1 cellular context compared by ENCODE assay signal in the genomic region with DNA sequence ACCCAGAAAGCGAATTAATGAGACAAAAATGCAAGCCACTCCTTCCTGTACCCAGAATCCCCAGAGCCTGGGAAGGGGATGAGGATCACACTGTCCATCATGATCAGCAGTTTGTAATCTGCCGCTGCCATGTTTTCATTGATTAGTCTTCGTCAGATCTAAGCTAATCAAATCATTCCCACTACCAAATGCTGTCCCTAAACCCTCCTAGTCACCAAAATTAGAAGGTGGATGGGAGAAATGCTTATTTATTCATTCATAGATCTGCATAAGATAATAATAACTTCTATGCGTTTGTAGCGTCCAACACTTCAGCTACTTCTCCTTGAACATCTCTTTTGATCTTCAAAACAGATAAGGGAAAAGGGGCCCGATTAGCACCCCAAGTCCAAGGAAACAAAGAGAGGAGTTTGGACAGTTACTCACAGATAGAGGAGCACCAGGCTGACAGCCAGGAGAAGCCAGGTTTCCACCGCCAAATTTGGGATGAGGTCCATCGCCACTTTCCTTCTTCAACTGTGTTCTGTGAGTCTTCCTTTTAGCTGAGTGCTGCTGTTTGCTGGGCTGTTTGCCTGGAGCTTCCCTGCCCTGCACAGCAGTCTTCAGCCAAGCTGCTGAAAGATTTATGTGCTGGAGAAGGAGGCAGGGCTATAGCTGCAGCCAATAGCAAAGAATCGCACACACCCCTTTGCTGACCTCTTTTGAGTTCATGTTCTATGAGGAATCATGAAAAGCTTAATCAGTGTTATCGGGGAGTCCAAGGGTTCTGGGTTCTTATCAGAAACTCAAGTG.
TF ChIP-seq lines count a peak whose summit lies in the region.

A gene (minus strand): TSS at position 597 of the 792 bp plus-strand sequence. CDS start 100 bp downstream, at position 497.

TF ChIP-seq in K562, 482 proteins besides CTCF, POLR2A, EP300 and RAD21 (continued from another document and continues in another):
- TF ChIP-seq, protein P1, sequence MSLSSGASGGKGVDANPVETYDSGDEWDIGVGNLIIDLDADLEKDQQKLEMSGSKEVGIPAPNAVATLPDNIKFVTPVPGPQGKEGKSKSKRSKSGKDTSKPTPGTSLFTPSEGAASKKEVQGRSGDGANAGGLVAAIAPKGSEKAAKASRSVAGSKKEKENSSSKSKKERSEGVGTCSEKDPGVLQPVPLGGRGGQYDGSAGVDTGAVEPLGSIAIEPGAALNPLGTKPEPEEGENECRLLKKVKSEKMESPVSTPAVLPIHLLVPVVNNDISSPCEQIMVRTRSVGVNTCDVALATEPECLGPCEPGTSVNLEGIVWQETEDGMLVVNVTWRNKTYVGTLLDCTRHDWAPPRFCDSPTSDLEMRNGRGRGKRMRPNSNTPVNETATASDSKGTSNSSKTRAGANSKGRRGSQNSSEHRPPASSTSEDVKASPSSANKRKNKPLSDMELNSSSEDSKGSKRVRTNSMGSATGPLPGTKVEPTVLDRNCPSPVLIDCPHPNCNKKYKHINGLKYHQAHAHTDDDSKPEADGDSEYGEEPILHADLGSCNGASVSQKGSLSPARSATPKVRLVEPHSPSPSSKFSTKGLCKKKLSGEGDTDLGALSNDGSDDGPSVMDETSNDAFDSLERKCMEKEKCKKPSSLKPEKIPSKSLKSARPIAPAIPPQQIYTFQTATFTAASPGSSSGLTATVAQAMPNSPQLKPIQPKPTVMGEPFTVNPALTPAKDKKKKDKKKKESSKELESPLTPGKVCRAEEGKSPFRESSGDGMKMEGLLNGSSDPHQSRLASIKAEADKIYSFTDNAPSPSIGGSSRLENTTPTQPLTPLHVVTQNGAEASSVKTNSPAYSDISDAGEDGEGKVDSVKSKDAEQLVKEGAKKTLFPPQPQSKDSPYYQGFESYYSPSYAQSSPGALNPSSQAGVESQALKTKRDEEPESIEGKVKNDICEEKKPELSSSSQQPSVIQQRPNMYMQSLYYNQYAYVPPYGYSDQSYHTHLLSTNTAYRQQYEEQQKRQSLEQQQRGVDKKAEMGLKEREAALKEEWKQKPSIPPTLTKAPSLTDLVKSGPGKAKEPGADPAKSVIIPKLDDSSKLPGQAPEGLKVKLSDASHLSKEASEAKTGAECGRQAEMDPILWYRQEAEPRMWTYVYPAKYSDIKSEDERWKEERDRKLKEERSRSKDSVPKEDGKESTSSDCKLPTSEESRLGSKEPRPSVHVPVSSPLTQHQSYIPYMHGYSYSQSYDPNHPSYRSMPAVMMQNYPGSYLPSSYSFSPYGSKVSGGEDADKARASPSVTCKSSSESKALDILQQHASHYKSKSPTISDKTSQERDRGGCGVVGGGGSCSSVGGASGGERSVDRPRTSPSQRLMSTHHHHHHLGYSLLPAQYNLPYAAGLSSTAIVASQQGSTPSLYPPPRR (CRISPR knock-in tag; IDR thresholded peaks at IDR 0.05; ENCODE audit: borderline replicate concordance) = no peak
- TF ChIP-seq RCOR1 (IDR thresholded peaks at IDR 0.05; ENCODE audit: borderline replicate concordance in 1 of 2, low read depth in 2 of 2, low read length in 2 of 2) (peak; percentile 13 to 85; a peak in 3 of 4 replicates), NR1H2 (CRISPR knock-in tag; IDR thresholded peaks at IDR 0.05) (no peak), TGIF2 (CRISPR knock-in tag; IDR thresholded peaks at IDR 0.05) (no peak), FOXK1 (CRISPR knock-in tag; IDR thresholded peaks at IDR 0.05; ENCODE audit: borderline replicate concordance) (no peak), BHLHE40 (IDR thresholded peaks at IDR 0.05; ENCODE audit: low read length) (peak; percentile 23; the same call in 1 of the 2 replicates), FOXP1 (CRISPR knock-in tag; IDR thresholded peaks at IDR 0.05) (no peak), MEF2D (tag; conservative IDR thresholded peaks at IDR 0.05; ENCODE audit: low read depth) (no peak), MCM3 (IDR thresholded peaks at IDR 0.05) (no peak), ZNF695 (CRISPR knock-in tag; IDR thresholded peaks at IDR 0.05) (no peak), ZNF830 (CRISPR knock-in tag; IDR thresholded peaks at IDR 0.05) (no peak), PRPF4 (IDR thresholded peaks at IDR 0.05; ENCODE audit: insufficient read depth, low read depth, low read length, poor library complexity, severe bottlenecking) (no peak), ZNF551 (CRISPR knock-in tag; IDR thresholded peaks at IDR 0.05) (0 out of 2 replicates have a peak, but pooled peaks have one; percentile 38), GTF2A2 (tag; IDR thresholded peaks at IDR 0.05) (peak; percentile 87), SIN3B (IDR thresholded peaks at IDR 0.05; ENCODE audit: low read depth) (no peak), FOXA1 (IDR thresholded peaks at IDR 0.05; ENCODE audit: borderline replicate concordance) (no peak), HMGN3 (IDR thresholded peaks at IDR 0.05; ENCODE audit: borderline replicate concordance, extremely low read depth, insufficient read length, low read depth, low read length) (no peak), CBFA2T2 (conservative IDR thresholded peaks at IDR 0.05) (peak; percentile 55), EHMT2 (IDR thresholded peaks at IDR 0.05) (no peak), PHF8 (IDR thresholded peaks at IDR 0.05; ENCODE audit: borderline replicate concordance, low read length) (peak; percentile 19; the same call in 1 of the 2 replicates), HEY1 (CRISPR knock-in tag; IDR thresholded peaks at IDR 0.05; ENCODE audit: borderline replicate concordance) (no peak), ZNF143 (CRISPR knock-in tag; IDR thresholded peaks at IDR 0.05) (no peak), HOXB6 (CRISPR knock-in tag; IDR thresholded peaks at IDR 0.05; ENCODE audit: borderline replicate concordance) (no peak), ZFX (CRISPR knock-in tag; IDR thresholded peaks at IDR 0.05) (peak; percentile 31; the same call in 1 of the 2 replicates), ZNF121 (CRISPR knock-in tag; conservative IDR thresholded peaks at IDR 0.05) (no peak), KLF13 (tag; IDR thresholded peaks at IDR 0.05; ENCODE audit: borderline replicate concordance, low read depth) (0 out of 2 replicates have a peak, but pooled peaks have one; percentile 19), KAT7 (CRISPR knock-in tag; IDR thresholded peaks at IDR 0.05; ENCODE audit: borderline replicate concordance) (peak; percentile 46; the same call in 1 of the 2 replicates)
- TF ChIP-seq, protein P2, sequence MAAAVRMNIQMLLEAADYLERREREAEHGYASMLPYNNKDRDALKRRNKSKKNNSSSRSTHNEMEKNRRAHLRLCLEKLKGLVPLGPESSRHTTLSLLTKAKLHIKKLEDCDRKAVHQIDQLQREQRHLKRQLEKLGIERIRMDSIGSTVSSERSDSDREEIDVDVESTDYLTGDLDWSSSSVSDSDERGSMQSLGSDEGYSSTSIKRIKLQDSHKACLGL (CRISPR knock-in tag; IDR thresholded peaks at IDR 0.05; ENCODE audit: borderline replicate concordance, poor library complexity, severe bottlenecking) = no peak
- TF ChIP-seq, protein P3, sequence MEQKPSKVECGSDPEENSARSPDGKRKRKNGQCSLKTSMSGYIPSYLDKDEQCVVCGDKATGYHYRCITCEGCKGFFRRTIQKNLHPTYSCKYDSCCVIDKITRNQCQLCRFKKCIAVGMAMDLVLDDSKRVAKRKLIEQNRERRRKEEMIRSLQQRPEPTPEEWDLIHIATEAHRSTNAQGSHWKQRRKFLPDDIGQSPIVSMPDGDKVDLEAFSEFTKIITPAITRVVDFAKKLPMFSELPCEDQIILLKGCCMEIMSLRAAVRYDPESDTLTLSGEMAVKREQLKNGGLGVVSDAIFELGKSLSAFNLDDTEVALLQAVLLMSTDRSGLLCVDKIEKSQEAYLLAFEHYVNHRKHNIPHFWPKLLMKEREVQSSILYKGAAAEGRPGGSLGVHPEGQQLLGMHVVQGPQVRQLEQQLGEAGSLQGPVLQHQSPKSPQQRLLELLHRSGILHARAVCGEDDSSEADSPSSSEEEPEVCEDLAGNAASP (IDR thresholded peaks at IDR 0.05) = no peak
- TF ChIP-seq, protein P4, sequence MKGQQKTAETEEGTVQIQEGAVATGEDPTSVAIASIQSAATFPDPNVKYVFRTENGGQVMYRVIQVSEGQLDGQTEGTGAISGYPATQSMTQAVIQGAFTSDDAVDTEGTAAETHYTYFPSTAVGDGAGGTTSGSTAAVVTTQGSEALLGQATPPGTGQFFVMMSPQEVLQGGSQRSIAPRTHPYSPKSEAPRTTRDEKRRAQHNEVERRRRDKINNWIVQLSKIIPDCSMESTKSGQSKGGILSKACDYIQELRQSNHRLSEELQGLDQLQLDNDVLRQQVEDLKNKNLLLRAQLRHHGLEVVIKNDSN (CRISPR knock-in tag; IDR thresholded peaks at IDR 0.05) = no peak
- TF ChIP-seq, protein P5, sequence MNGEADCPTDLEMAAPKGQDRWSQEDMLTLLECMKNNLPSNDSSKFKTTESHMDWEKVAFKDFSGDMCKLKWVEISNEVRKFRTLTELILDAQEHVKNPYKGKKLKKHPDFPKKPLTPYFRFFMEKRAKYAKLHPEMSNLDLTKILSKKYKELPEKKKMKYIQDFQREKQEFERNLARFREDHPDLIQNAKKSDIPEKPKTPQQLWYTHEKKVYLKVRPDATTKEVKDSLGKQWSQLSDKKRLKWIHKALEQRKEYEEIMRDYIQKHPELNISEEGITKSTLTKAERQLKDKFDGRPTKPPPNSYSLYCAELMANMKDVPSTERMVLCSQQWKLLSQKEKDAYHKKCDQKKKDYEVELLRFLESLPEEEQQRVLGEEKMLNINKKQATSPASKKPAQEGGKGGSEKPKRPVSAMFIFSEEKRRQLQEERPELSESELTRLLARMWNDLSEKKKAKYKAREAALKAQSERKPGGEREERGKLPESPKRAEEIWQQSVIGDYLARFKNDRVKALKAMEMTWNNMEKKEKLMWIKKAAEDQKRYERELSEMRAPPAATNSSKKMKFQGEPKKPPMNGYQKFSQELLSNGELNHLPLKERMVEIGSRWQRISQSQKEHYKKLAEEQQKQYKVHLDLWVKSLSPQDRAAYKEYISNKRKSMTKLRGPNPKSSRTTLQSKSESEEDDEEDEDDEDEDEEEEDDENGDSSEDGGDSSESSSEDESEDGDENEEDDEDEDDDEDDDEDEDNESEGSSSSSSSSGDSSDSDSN (IDR thresholded peaks at IDR 0.05; ENCODE audit: borderline replicate concordance in 1 of 2, low read depth in 2 of 2, low read length in 2 of 2) = no peak
- TF ChIP-seq, protein P6, sequence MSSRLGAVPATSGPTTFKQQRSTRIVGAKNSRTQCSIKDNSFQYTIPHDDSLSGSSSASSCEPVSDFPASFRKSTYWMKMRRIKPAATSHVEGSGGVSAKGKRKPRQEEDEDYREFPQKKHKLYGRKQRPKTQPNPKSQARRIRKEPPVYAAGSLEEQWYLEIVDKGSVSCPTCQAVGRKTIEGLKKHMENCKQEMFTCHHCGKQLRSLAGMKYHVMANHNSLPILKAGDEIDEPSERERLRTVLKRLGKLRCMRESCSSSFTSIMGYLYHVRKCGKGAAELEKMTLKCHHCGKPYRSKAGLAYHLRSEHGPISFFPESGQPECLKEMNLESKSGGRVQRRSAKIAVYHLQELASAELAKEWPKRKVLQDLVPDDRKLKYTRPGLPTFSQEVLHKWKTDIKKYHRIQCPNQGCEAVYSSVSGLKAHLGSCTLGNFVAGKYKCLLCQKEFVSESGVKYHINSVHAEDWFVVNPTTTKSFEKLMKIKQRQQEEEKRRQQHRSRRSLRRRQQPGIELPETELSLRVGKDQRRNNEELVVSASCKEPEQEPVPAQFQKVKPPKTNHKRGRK (tag; IDR thresholded peaks at IDR 0.05) = no peak
- TF ChIP-seq, protein P7, sequence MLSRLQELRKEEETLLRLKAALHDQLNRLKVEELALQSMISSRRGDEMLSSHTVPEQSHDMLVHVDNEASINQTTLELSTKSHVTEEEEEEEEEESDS (CRISPR knock-in tag; IDR thresholded peaks at IDR 0.05) = peak; percentile 64
- TF ChIP-seq, protein P8, sequence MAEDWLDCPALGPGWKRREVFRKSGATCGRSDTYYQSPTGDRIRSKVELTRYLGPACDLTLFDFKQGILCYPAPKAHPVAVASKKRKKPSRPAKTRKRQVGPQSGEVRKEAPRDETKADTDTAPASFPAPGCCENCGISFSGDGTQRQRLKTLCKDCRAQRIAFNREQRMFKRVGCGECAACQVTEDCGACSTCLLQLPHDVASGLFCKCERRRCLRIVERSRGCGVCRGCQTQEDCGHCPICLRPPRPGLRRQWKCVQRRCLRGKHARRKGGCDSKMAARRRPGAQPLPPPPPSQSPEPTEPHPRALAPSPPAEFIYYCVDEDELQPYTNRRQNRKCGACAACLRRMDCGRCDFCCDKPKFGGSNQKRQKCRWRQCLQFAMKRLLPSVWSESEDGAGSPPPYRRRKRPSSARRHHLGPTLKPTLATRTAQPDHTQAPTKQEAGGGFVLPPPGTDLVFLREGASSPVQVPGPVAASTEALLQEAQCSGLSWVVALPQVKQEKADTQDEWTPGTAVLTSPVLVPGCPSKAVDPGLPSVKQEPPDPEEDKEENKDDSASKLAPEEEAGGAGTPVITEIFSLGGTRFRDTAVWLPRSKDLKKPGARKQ (CRISPR knock-in tag; IDR thresholded peaks at IDR 0.05) = no peak
- TF ChIP-seq, protein P9, sequence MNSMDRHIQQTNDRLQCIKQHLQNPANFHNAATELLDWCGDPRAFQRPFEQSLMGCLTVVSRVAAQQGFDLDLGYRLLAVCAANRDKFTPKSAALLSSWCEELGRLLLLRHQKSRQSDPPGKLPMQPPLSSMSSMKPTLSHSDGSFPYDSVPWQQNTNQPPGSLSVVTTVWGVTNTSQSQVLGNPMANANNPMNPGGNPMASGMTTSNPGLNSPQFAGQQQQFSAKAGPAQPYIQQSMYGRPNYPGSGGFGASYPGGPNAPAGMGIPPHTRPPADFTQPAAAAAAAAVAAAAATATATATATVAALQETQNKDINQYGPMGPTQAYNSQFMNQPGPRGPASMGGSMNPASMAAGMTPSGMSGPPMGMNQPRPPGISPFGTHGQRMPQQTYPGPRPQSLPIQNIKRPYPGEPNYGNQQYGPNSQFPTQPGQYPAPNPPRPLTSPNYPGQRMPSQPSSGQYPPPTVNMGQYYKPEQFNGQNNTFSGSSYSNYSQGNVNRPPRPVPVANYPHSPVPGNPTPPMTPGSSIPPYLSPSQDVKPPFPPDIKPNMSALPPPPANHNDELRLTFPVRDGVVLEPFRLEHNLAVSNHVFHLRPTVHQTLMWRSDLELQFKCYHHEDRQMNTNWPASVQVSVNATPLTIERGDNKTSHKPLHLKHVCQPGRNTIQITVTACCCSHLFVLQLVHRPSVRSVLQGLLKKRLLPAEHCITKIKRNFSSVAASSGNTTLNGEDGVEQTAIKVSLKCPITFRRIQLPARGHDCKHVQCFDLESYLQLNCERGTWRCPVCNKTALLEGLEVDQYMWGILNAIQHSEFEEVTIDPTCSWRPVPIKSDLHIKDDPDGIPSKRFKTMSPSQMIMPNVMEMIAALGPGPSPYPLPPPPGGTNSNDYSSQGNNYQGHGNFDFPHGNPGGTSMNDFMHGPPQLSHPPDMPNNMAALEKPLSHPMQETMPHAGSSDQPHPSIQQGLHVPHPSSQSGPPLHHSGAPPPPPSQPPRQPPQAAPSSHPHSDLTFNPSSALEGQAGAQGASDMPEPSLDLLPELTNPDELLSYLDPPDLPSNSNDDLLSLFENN (IDR thresholded peaks at IDR 0.05; ENCODE audit: low read depth in 2 of 2, low read length in 2 of 2) = peak in 1 of 2 experiments; percentile 76; a peak in 2 of 4 replicates
- TF ChIP-seq, protein P10, sequence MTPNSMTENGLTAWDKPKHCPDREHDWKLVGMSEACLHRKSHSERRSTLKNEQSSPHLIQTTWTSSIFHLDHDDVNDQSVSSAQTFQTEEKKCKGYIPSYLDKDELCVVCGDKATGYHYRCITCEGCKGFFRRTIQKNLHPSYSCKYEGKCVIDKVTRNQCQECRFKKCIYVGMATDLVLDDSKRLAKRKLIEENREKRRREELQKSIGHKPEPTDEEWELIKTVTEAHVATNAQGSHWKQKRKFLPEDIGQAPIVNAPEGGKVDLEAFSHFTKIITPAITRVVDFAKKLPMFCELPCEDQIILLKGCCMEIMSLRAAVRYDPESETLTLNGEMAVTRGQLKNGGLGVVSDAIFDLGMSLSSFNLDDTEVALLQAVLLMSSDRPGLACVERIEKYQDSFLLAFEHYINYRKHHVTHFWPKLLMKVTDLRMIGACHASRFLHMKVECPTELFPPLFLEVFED (CRISPR knock-in tag; conservative IDR thresholded peaks at IDR 0.05) = 0 out of 2 replicates have a peak, but pooled peaks have one; percentile 51
